In the genomic region with DNA sequence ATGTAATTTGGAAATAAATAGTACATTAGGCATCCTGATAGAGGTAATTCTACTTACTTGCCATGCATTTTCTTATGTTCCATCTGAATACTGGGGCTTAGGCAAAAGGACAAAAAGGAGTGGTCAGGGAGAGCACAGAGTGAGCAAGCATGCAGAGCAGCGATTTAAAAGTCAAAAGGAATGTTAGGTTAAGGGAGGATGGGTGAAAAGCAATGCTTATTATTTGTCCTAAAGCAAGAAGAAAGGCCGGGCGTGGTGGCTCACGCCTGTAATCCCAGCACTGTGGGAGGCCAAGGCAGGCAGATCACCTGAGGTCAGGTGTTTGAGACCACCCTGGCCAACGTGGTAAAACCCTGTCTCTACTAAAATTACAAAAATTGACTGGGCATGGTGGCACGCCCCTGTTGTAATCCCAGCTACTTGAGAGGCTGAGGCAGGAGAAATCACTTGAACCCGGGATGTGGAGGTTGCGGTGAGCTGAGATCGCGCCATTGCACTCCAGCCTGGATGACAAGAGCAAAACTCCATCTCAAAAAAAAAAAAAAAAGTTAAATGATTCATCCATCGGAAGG, we compare ENCODE assay signal across 8 cellular contexts.
A peak's percentile ranks its signal among the peaks of the same experiment; 100 is the strongest.
DNase-seq lines count a peak whose midpoint lies in the region; TF ChIP-seq lines count a peak whose summit lies in the region.
"Not testable (repeated sequence)": the region's sequence is repeated elsewhere in the genome, so short reads cannot be mapped to it uniquely, and the experiment has no call there.

No MANE protein-coding gene starts in this region.

- not testable (repeated sequence) for H3K27me3 ChIP-seq in ACC112 (ENCODE audit: insufficient read depth, low read length); GM23248 (replicated peaks; ENCODE audit: insufficient read depth); endodermal cell (ENCODE audit: control insufficient read depth, insufficient read depth, low read length, poor library complexity, severe bottlenecking); iPS-15b (ENCODE audit: control insufficient read depth, insufficient read depth, low read length); mesendoderm (ENCODE audit: insufficient read depth, low read length, poor library complexity)

- not testable (repeated sequence) for H3K27me3 Mint-ChIP-seq in endodermal cell (ENCODE audit: insufficient read depth); progenitor cell of endocrine pancreas

- H3K9me2 ChIP-seq in GM23248 (ENCODE audit: insufficient read depth), result not testable (repeated sequence)

- not testable (repeated sequence) for H3K4me3 ChIP-seq in ACC112 (ENCODE audit: low read depth, low read length); GM23248; mesendoderm (ENCODE audit: low read length)
- H3K4me3 ChIP-seq in endodermal cell (ENCODE audit: low read length) (peak overlapping the region; percentile 53), iPS-15b (ENCODE audit: low read depth, low read length) (peak overlapping the region; percentile 12)

- not testable (repeated sequence) for H3K9me3 Mint-ChIP-seq in endodermal cell; progenitor cell of endocrine pancreas (ENCODE audit: low read depth)

- H3K27ac Mint-ChIP-seq in endodermal cell, result peak overlapping the region; percentile 34
- H3K27ac Mint-ChIP-seq in progenitor cell of endocrine pancreas, result peak overlapping the region; percentile 96

- not testable (repeated sequence) for H3K79me1 ChIP-seq in mesendoderm (ENCODE audit: low read length)

- H3K36me3 ChIP-seq in ACC112 (ENCODE audit: insufficient read depth, low read length), result peaks cover 34% of the 10 kb centered on the region
- H3K36me3 ChIP-seq in GM23248 (ENCODE audit: low read depth), result peaks cover 14% of the 10 kb centered on the region
- H3K36me3 ChIP-seq in endodermal cell (ENCODE audit: control insufficient read depth, insufficient read depth, low read length), result peaks cover 15% of the 10 kb centered on the region
- not testable (repeated sequence) for H3K36me3 ChIP-seq in iPS-15b (ENCODE audit: control insufficient read depth, insufficient read depth, low read length); mesendoderm (ENCODE audit: control insufficient read depth, insufficient read depth, low read length)

- not testable (repeated sequence) for H2BK120ac ChIP-seq in mesendoderm (ENCODE audit: low read depth, low read length)

- WGBS in GM23248 (ENCODE audit: low coverage in 1 of 2, low lambda C conversion rate in 2 of 2, missing lambda C conversion rate in 2 of 2), 2 experiments, result 80 to 87% methylated on average over 11 of the region's 11 CpGs
- 43 to 49% methylated on average over 7 to 11 of the region's 11 CpGs for WGBS in endodermal cell (ENCODE audit: insufficient coverage in 1 of 2, insufficient read length in 1 of 2), 2 experiments
- WGBS in mesendoderm (ENCODE audit: extremely low coverage, insufficient coverage, low lambda C conversion rate), result no CpG with 5 or more reads among the region's 11 CpGs

- not testable (repeated sequence) for H2BK15ac ChIP-seq in mesendoderm (replicated peaks; ENCODE audit: low read depth)

- DNase-seq in GM23248 (peak; percentile 59), LHCN-M2 (ENCODE audit: low read depth) (peak; percentile 38), astrocyte of the hippocampus (ENCODE audit: low read depth, low spot score) (peak; percentile 72), endodermal cell (peak; percentile 79), mesendoderm (peak; percentile 79)
- DNase-seq in progenitor cell of endocrine pancreas (ENCODE audit: low spot score, unreplicated experiment), result not testable (repeated sequence)

- not testable (repeated sequence) for TF ChIP-seq CTCF in endodermal cell (conservative IDR thresholded peaks at IDR 0.05); progenitor cell of endocrine pancreas (IDR thresholded peaks at IDR 0.05; ENCODE audit: unreplicated experiment)

- peaks cover 97% of the 10 kb centered on the region for H3K79me2 ChIP-seq in ACC112 (ENCODE audit: control insufficient read depth, insufficient read depth, low read length, unreplicated experiment)
- peaks cover 92% of the 10 kb centered on the region for H3K79me2 ChIP-seq in GM23248 (ENCODE audit: insufficient read depth)
- not testable (repeated sequence) for H3K79me2 ChIP-seq in mesendoderm (ENCODE audit: control insufficient read depth, insufficient read depth, low read length)

- not testable (repeated sequence) for H3K9me3 ChIP-seq in GM23248 (ENCODE audit: low read depth); endodermal cell (ENCODE audit: control insufficient read depth, low read length); iPS-15b (ENCODE audit: control insufficient read depth, insufficient read depth, low read length)

- H3K23ac ChIP-seq in mesendoderm (ENCODE audit: low read length), result not testable (repeated sequence)

- H2BK5ac ChIP-seq in mesendoderm (ENCODE audit: low read length), result not testable (repeated sequence)

- H3K4me1 Mint-ChIP-seq in endodermal cell (peaks cover 68% of the 10 kb centered on the region), progenitor cell of endocrine pancreas (ENCODE audit: low read depth) (peaks cover 77% of the 10 kb centered on the region)

- H3K27ac ChIP-seq in ACC112 (ENCODE audit: low read depth, low read length), result peak overlapping the region; percentile 92
- H3K27ac ChIP-seq in GM23248, result peak overlapping the region; percentile 43
- peak overlapping the region; percentile 1 for H3K27ac ChIP-seq in endodermal cell (ENCODE audit: low read depth, low read length)
- H3K27ac ChIP-seq in mesendoderm (ENCODE audit: low read depth, low read length), result peak overlapping the region; percentile 17

- H2AK5ac ChIP-seq in mesendoderm (ENCODE audit: low read length), result not testable (repeated sequence)

- peak overlapping the region; percentile 80 for H3K18ac ChIP-seq in mesendoderm (ENCODE audit: low read length)

- in situ Hi-C loops in GM23248 (cut with MboI), result not testable (repeated sequence)

- H3K4me1 ChIP-seq in ACC112 (ENCODE audit: control insufficient read depth, insufficient read depth, low read length, unreplicated experiment), result peaks cover 93% of the 10 kb centered on the region
- H3K4me1 ChIP-seq in GM23248 (ENCODE audit: insufficient read depth), result peaks cover 65% of the 10 kb centered on the region
- peaks cover 22% of the 10 kb centered on the region for H3K4me1 ChIP-seq in endodermal cell (ENCODE audit: control insufficient read depth, insufficient read depth, low read length)
- H3K4me1 ChIP-seq in iPS-15b (ENCODE audit: control insufficient read depth, insufficient read depth, low read length), result peaks cover 70% of the 10 kb centered on the region
- H3K4me1 ChIP-seq in mesendoderm (ENCODE audit: control insufficient read depth, low read depth, low read length), result peaks cover 11% of the 10 kb centered on the region

- H2AFZ ChIP-seq in ACC112 (ENCODE audit: low read length, unreplicated experiment); GM23248: not testable (repeated sequence)

- H3K56ac ChIP-seq in mesendoderm (ENCODE audit: low read length), result not testable (repeated sequence)

- H4K20me1 ChIP-seq in GM23248 (ENCODE audit: insufficient read depth), result not testable (repeated sequence)

- peaks cover 97% of the 10 kb centered on the region for H3F3A ChIP-seq in GM23248 (ENCODE audit: insufficient read depth)

- not testable (repeated sequence) for H3K4me2 ChIP-seq in GM23248 (ENCODE audit: unreplicated experiment); mesendoderm (ENCODE audit: low read length)

- H4K5ac ChIP-seq in mesendoderm (ENCODE audit: low read length), result not testable (repeated sequence)

- H3K36me3 Mint-ChIP-seq in endodermal cell (ENCODE audit: low read depth); progenitor cell of endocrine pancreas (ENCODE audit: insufficient read depth): not testable (repeated sequence)

- H3K9ac ChIP-seq in GM23248; endodermal cell (ENCODE audit: extremely low read depth, low read length, poor library complexity, severe bottlenecking); iPS-15b (ENCODE audit: low read depth, low read length); mesendoderm (ENCODE audit: low read length): not testable (repeated sequence)

- not testable (repeated sequence) for H3K4ac ChIP-seq in mesendoderm (ENCODE audit: low read depth, low read length)

- H3K4me3 Mint-ChIP-seq in endodermal cell (peak overlapping the region; percentile 10), progenitor cell of endocrine pancreas (ENCODE audit: low read depth) (peak overlapping the region; percentile 62)

- peak overlapping the region; percentile 86 for H4K8ac ChIP-seq in mesendoderm (ENCODE audit: low read depth, low read length)

Comparison
In these comparisons a context has a peak if more than half of its experiments do, and no peak if none do; other contexts are left out.
1. H3K27ac ChIP-seq: peak in every context shown above with its lines; median percentile 92 in ACC112; 43 in GM23248; 17 in mesendoderm; 1 in endodermal cell.